In the genomic region with DNA sequence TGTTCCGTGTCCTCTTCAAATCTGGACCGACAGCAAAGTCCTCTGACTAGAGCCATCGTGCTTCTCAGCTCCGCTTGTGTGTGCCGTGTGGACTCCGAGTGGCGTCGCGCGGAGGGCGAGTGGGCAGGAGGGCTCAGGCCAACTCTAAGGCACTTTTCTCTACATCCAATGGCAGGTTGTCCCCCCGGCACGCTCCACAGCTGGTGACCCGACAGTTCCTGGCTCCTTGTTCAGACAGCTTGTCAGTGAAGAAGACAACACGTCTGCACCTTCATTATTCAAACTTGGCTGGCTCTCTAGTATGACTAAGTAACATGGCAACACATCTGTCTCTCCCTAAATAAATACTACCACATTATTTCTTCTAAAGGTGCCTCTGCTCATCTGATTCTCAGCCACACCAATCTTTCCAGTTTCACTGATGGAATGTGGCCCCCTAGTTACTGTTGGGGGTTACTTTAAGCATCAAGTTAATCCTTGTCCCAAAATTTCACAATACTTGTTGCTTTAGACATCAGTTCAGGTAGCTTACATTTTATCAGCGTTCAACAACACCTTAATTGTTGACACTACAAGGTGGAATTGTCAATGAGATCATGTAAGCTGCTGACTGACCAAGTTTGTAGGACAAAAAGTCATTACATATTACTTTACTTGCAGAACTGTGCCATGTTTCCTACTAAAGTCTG, we compare ENCODE assay signal across 2 cellular contexts.
TF ChIP-seq lines count a peak whose summit lies in the region.

No MANE protein-coding gene starts in this region.

TF ChIP-seq in WTC11, 78 proteins besides CTCF, POLR2A, EP300 and RAD21 (continued from another document):
- TF ChIP-seq, protein P1, sequence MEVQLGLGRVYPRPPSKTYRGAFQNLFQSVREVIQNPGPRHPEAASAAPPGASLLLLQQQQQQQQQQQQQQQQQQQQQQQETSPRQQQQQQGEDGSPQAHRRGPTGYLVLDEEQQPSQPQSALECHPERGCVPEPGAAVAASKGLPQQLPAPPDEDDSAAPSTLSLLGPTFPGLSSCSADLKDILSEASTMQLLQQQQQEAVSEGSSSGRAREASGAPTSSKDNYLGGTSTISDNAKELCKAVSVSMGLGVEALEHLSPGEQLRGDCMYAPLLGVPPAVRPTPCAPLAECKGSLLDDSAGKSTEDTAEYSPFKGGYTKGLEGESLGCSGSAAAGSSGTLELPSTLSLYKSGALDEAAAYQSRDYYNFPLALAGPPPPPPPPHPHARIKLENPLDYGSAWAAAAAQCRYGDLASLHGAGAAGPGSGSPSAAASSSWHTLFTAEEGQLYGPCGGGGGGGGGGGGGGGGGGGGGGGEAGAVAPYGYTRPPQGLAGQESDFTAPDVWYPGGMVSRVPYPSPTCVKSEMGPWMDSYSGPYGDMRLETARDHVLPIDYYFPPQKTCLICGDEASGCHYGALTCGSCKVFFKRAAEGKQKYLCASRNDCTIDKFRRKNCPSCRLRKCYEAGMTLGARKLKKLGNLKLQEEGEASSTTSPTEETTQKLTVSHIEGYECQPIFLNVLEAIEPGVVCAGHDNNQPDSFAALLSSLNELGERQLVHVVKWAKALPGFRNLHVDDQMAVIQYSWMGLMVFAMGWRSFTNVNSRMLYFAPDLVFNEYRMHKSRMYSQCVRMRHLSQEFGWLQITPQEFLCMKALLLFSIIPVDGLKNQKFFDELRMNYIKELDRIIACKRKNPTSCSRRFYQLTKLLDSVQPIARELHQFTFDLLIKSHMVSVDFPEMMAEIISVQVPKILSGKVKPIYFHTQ (CRISPR knock-in tag; IDR thresholded peaks at IDR 0.05): no peak
- TF ChIP-seq ATF3 (CRISPR knock-in tag; conservative IDR thresholded peaks at IDR 0.05): no peak
- no peak for TF ChIP-seq SP1 (CRISPR knock-in tag; conservative IDR thresholded peaks at IDR 0.05)
- TF ChIP-seq, protein P2, sequence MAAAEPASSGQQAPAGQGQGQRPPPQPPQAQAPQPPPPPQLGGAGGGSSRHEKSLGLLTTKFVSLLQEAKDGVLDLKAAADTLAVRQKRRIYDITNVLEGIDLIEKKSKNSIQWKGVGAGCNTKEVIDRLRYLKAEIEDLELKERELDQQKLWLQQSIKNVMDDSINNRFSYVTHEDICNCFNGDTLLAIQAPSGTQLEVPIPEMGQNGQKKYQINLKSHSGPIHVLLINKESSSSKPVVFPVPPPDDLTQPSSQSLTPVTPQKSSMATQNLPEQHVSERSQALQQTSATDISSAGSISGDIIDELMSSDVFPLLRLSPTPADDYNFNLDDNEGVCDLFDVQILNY (CRISPR knock-in tag; IDR thresholded peaks at IDR 0.05): no peak
- TF ChIP-seq TEAD4 (CRISPR knock-in tag; IDR thresholded peaks at IDR 0.05): no peak
- no peak for TF ChIP-seq ETV6 (CRISPR knock-in tag; IDR thresholded peaks at IDR 0.05)
- TF ChIP-seq ZNF219 (CRISPR knock-in tag; IDR thresholded peaks at IDR 0.05; ENCODE audit: borderline replicate concordance): no peak

TF ChIP-seq in GM23338, 12 proteins besides CTCF, POLR2A, EP300 and RAD21:
- TF ChIP-seq, protein P3, sequence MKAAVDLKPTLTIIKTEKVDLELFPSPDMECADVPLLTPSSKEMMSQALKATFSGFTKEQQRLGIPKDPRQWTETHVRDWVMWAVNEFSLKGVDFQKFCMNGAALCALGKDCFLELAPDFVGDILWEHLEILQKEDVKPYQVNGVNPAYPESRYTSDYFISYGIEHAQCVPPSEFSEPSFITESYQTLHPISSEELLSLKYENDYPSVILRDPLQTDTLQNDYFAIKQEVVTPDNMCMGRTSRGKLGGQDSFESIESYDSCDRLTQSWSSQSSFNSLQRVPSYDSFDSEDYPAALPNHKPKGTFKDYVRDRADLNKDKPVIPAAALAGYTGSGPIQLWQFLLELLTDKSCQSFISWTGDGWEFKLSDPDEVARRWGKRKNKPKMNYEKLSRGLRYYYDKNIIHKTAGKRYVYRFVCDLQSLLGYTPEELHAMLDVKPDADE (IDR thresholded peaks at IDR 0.05): no peak
- TF ChIP-seq NANOG (IDR thresholded peaks at IDR 0.05; ENCODE audit: borderline replicate concordance): no peak
- TF ChIP-seq EZH2 (IDR thresholded peaks at IDR 0.05; ENCODE audit: low read depth, unreplicated experiment): no peak
- no peak for TF ChIP-seq ZNF331 (CRISPR knock-in tag; IDR thresholded peaks at IDR 0.05; ENCODE audit: low read depth)
- no peak for TF ChIP-seq STAT1 (IDR thresholded peaks at IDR 0.05; ENCODE audit: unreplicated experiment)
- TF ChIP-seq CREB1 (CRISPR knock-in tag; IDR thresholded peaks at IDR 0.05; ENCODE audit: low read depth): no peak
- TF ChIP-seq ZNF462 (CRISPR knock-in tag; IDR thresholded peaks at IDR 0.05): no peak
- TF ChIP-seq EZH2phosphoT487 (IDR thresholded peaks at IDR 0.05; ENCODE audit: unreplicated experiment): no peak
- TF ChIP-seq ZNF114 (CRISPR knock-in tag; IDR thresholded peaks at IDR 0.05): no peak
- no peak for TF ChIP-seq JUNB (IDR thresholded peaks at IDR 0.05; ENCODE audit: unreplicated experiment)
